12 cellular contexts compared by ENCODE assay signal in genomic region chr9:120874226-120874839, GRCh38. TPM values are rescaled to one million over a fixed set of nuclear protein-coding genes. Genes with fewer than 3 reads are reported as not detected.
DNase-seq lines count a peak whose midpoint lies in the region; ATAC-seq and TF ChIP-seq lines count a peak whose summit lies in the region.
"Had no signal": no experiment of that assay in that cellular context is flagged by ENCODE, and none has a peak within 500 bp of the region (broad histone marks: within the 10 kb centered on the region; RNA-seq: fewer than 3 reads in every experiment).

No MANE protein-coding gene starts in this region.

- no peak overlapping the region for H3K4me3 ChIP-seq in RWPE2 (ENCODE audit: severe bottlenecking)
- no peak overlapping the region for H3K4me3 ChIP-seq in upper lobe of right lung
- H3K4me3 ChIP-seq: gastrocnemius medialis had no signal

- H3K4me1 ChIP-seq in RWPE2 (ENCODE audit: insufficient read depth, poor library complexity, severe bottlenecking): peaks cover 29% of the 10 kb centered on the region
- peaks cover 5% of the 10 kb centered on the region for H3K4me1 ChIP-seq in upper lobe of right lung

- peak overlapping the region; percentile 91 for H3K27ac Mint-ChIP-seq in stimulated activated naive CD8-positive, alpha-beta T cell treated with anti-CD3 and anti-CD28 coated beads, Interleukin-15, Interleukin-2, amounts not matched to agents 100 ng/mL and 50 ng/mL, for 24 hours

- no peaks in the 10 kb centered on the region for H3K9me3 ChIP-seq in RWPE2 (ENCODE audit: severe bottlenecking)
- no peaks in the 10 kb centered on the region for H3K9me3 ChIP-seq in upper lobe of right lung
- H3K9me3 ChIP-seq: gastrocnemius medialis had no signal

- TF ChIP-seq CTCF in RWPE2 (IDR thresholded peaks at IDR 0.05; ENCODE audit: poor library complexity, severe bottlenecking) (no peak), upper lobe of right lung (IDR thresholded peaks at IDR 0.05) (no peak)

- peaks cover 79% of the 10 kb centered on the region for H3K4me1 Mint-ChIP-seq in stimulated activated naive CD8-positive, alpha-beta T cell treated with anti-CD3 and anti-CD28 coated beads, Interleukin-15, Interleukin-2, amounts not matched to agents 100 ng/mL and 50 ng/mL, for 24 hours (ENCODE audit: low read depth)

- H3K36me3 ChIP-seq in RWPE2 (ENCODE audit: low read depth) (peaks cover 52% of the 10 kb centered on the region), upper lobe of right lung (no peaks in the 10 kb centered on the region)
- H3K36me3 ChIP-seq: gastrocnemius medialis had no signal

- intact Hi-C loops in upper lobe of right lung (cut with DNase I): loop anchor here (10.0 kb wide), 1 partner anchor 60 kb away; no protein-coding TSS in a partner anchor

- H3K27me3 ChIP-seq in RWPE2 (ENCODE audit: insufficient read depth, poor library complexity, severe bottlenecking) (no peaks in the 10 kb centered on the region), upper lobe of right lung (no peaks in the 10 kb centered on the region)

- no peaks in the 10 kb centered on the region for H3K27me3 Mint-ChIP-seq in stimulated activated naive CD8-positive, alpha-beta T cell treated with anti-CD3 and anti-CD28 coated beads, Interleukin-15, Interleukin-2, amounts not matched to agents 100 ng/mL and 50 ng/mL, for 24 hours

- DNase-seq in stimulated activated naive CD8-positive, alpha-beta T cell treated with anti-CD3 and anti-CD28 coated beads, Interleukin-15, Interleukin-2, amounts not matched to agents 100 U/mL and 50 U/mL, for 24 hours: no peak
- no peak for DNase-seq in RWPE2 (ENCODE audit: low spot score)
- no peak for DNase-seq in epithelial cell of prostate (ENCODE audit: low read depth, low spot score)
- DNase-seq in upper lobe of right lung: peak; percentile 36
- no peak for DNase-seq in effector CD8-positive, alpha-beta T cell (lab: John Stamatoyannopoulos, UW)
- no peak for DNase-seq in inferior parietal cortex (ENCODE audit: extremely low spot score)
- DNase-seq in NCI-H187 (lab: John Stamatoyannopoulos, UW): no peak
- DNase-seq: effector CD4-positive, alpha-beta T cell; gastrocnemius medialis; NCI-H187 treated with DMSO at 0.1 percent for 48 hours; stimulated activated CD4-positive, alpha-beta T cell treated with anti-CD3 and anti-CD28 coated beads, Interleukin-4, amount 100 ng/mL, for 1 hour had no signal

- ATAC-seq in stimulated activated naive CD8-positive, alpha-beta T cell treated with anti-CD3 and anti-CD28 coated beads, Interleukin-15, Interleukin-2, amounts not matched to agents 100 U/mL and 50 U/mL, for 24 hours: no peak
- ATAC-seq in RWPE2 (ENCODE audit: low read depth) (no peak), upper lobe of right lung (no peak)
- ATAC-seq: gastrocnemius medialis had no signal

- H3K27ac ChIP-seq in RWPE2 (ENCODE audit: poor library complexity, severe bottlenecking) (peak overlapping the region; percentile 97), epithelial cell of prostate (peak overlapping the region; percentile 94), upper lobe of right lung (no peak overlapping the region)
- H3K27ac ChIP-seq: gastrocnemius medialis had no signal

- peaks cover 72% of the 10 kb centered on the region for H3K36me3 Mint-ChIP-seq in stimulated activated naive CD8-positive, alpha-beta T cell treated with anti-CD3 and anti-CD28 coated beads, Interleukin-15, Interleukin-2, amounts not matched to agents 100 ng/mL and 50 ng/mL, for 24 hours (ENCODE audit: low read depth)

- no peaks in the 10 kb centered on the region for H3K9me3 Mint-ChIP-seq in stimulated activated naive CD8-positive, alpha-beta T cell treated with anti-CD3 and anti-CD28 coated beads, Interleukin-15, Interleukin-2, amounts not matched to agents 100 ng/mL and 50 ng/mL, for 24 hours

- peak overlapping the region; percentile 91 for H3K4me3 Mint-ChIP-seq in stimulated activated naive CD8-positive, alpha-beta T cell treated with anti-CD3 and anti-CD28 coated beads, Interleukin-15, Interleukin-2, amounts not matched to agents 100 ng/mL and 50 ng/mL, for 24 hours

RNA-seq across cellular contexts. Expression of gene PHF19, which starts 2.7 kb away (rescaled TPM):
- total RNA-seq in upper lobe of right lung: 19.0 TPM

RNA-seq across cellular contexts. Expression of gene PSMD5, which starts 31.6 kb away (rescaled TPM):
- total RNA-seq in upper lobe of right lung: 38.2 TPM

RNA-seq across cellular contexts. Expression of gene TRAF1, which starts 52.3 kb away (rescaled TPM):
- total RNA-seq in upper lobe of right lung: 6.0 TPM
